ENCODE assay signal across 8 cellular contexts in genomic region chr16:21708533-21709115, GRCh38. TPM values are rescaled to one million over a fixed set of nuclear protein-coding genes. Genes with fewer than 3 reads are reported as not detected.
DNase-seq lines count a peak whose midpoint lies in the region; ATAC-seq and TF ChIP-seq lines count a peak whose summit lies in the region.

No MANE protein-coding gene starts in this region.

- H3K4me3 ChIP-seq in adrenal gland, result peak overlapping the region in 1 of 4 donors; percentile 13
- H3K4me3 ChIP-seq in gastrocnemius medialis, result no peak overlapping the region

- TF ChIP-seq CTCF in adrenal gland (IDR thresholded peaks at IDR 0.05) (peak; percentile 78 to 86 (median 83)), gastrocnemius medialis (IDR thresholded peaks at IDR 0.05 in 4 of 5, conservative IDR thresholded peaks at IDR 0.05 in 1 of 5) (peak; percentile 46 to 85 (median 71))

- peak; percentile 8 for DNase-seq in GM04503 (ENCODE audit: low read depth)
- peak; percentile 60 for DNase-seq in NCI-H1436 (lab: John Stamatoyannopoulos, UW)
- peak; percentile 56 to 80 (median 64) for DNase-seq in T-helper 17 cell
- peak; percentile 69 to 94 (median 85) for DNase-seq in adrenal gland
- DNase-seq in left ventricle myocardium superior, result peak; percentile 52
- peak; percentile 34 to 52 for DNase-seq in gastrocnemius medialis

- ATAC-seq in T-helper 17 cell (peak; percentile 79), left ventricle myocardium superior (peak; percentile 53), gastrocnemius medialis (peak; percentile 45 to 61), HG03342 (IDR thresholded peaks at IDR 0.05; ENCODE audit: unreplicated experiment) (no peak), GM21619 (IDR thresholded peaks at IDR 0.05; ENCODE audit: unreplicated experiment) (no peak)

- H3K36me3 ChIP-seq in adrenal gland (replicated peaks in 1 of 2) (no peaks in the 10 kb centered on the region), gastrocnemius medialis (no peaks in the 10 kb centered on the region)

- H3K27ac ChIP-seq in adrenal gland (no peak overlapping the region), gastrocnemius medialis (no peak overlapping the region)

- intact Hi-C loops in adrenal gland (cut with DNase I), result loop anchor here (5.0 kb wide), 3 partner anchors 51 to 126 kb away; partner anchors contain the start of gene IGSF6 (in 1 of the 2)
- intact Hi-C loops in left ventricle myocardium superior (cut with micrococcal nuclease), result no loop called here
- intact Hi-C loops in gastrocnemius medialis (cut with DNase I; ENCODE audit: low total_unique reads), result loop anchor here (2.0 kb wide), 1 partner anchor 52 kb away; no protein-coding TSS in a partner anchor

- peak overlapping the region; percentile 19 for H3K27ac Mint-ChIP-seq in T-helper 17 cell

- no peaks in the 10 kb centered on the region for H3K4me1 ChIP-seq in adrenal gland (replicated peaks in 1 of 2)
- peaks cover 0 to 7% of the 10 kb centered on the region in 2 donors for H3K4me1 ChIP-seq in gastrocnemius medialis

- H3K9me3 ChIP-seq in T-helper 17 cell (ENCODE audit: control insufficient read depth, low read length, poor library complexity, severe bottlenecking), result no peaks in the 10 kb centered on the region
- H3K9me3 ChIP-seq in adrenal gland (replicated peaks in 1 of 3), result no peaks in the 10 kb centered on the region
- no peaks in the 10 kb centered on the region for H3K9me3 ChIP-seq in gastrocnemius medialis

- H3K4me1 Mint-ChIP-seq in T-helper 17 cell, result peaks cover 3% of the 10 kb centered on the region

- no peak overlapping the region for H3K4me3 Mint-ChIP-seq in T-helper 17 cell

- H3K27me3 Mint-ChIP-seq in T-helper 17 cell, result peaks cover under 1% of the 10 kb centered on the region

- no peak for TF ChIP-seq POLR2A in adrenal gland (IDR thresholded peaks at IDR 0.05)
- TF ChIP-seq POLR2A in gastrocnemius medialis (IDR thresholded peaks at IDR 0.05), result no peak

- H3K36me3 Mint-ChIP-seq in T-helper 17 cell (ENCODE audit: low read depth), result no peaks in the 10 kb centered on the region

- 1 to 4% (median 3%) methylated on average over 10 of the region's 10 CpGs for WGBS in adrenal gland, 4 donors

- in situ Hi-C loops in gastrocnemius medialis (cut with MboI; ENCODE audit: low sequenced_read_pairs in 4 of 4), result loop anchor here in 3 of 4 donors (5.0 to 25.0 kb wide), 4 partner anchors 51 to 126 kb away; partner anchors contain the start of gene METTL9 (in 1 of the 3)

- no peaks in the 10 kb centered on the region for H3K27me3 ChIP-seq in adrenal gland
- no peaks in the 10 kb centered on the region for H3K27me3 ChIP-seq in gastrocnemius medialis

RNA-seq across cellular contexts. Expression of gene OTOA, which starts 44.9 kb away (rescaled TPM):
- total RNA-seq in T-helper 17 cell, result under 1 TPM; 0.10 to 0.16 TPM
- total RNA-seq in adrenal gland, result 1 to 10 TPM in 3 of 8 donors, under 1 TPM in 3, not detected in 2; 0.18 to 1.9 (median 0.75) TPM
- 1 to 10 TPM in 1 of 3 donors, under 1 TPM in 2; 0.16 to 2.6 (median 0.71) TPM for polyA plus RNA-seq in adrenal gland
- total RNA-seq in left ventricle myocardium superior, result not detected
- 1 to 10 TPM in 1 of 4 donors, not detected in 3; 1.6 TPM for total RNA-seq in gastrocnemius medialis

RNA-seq across cellular contexts. Expression of gene IGSF6, which starts 56.2 kb away (rescaled TPM):
- total RNA-seq in T-helper 17 cell (1 to 10 TPM in 1 of 2 donors, under 1 TPM in 1; 0.39 to 1.6 TPM), adrenal gland (10 to 100 TPM in 4 of 8 donors, 1 to 10 TPM in 4; 3.9 to 35.6 (median 11.2) TPM), left ventricle myocardium superior (2.4 TPM), gastrocnemius medialis (under 1 TPM; 0.10 to 0.60 (median 0.39) TPM)
- 10 to 100 TPM in 1 of 3 donors, 1 to 10 TPM in 2; 3.3 to 23.8 (median 3.6) TPM for polyA plus RNA-seq in adrenal gland

Comparison
In these comparisons a context has a peak if more than half of its experiments do, and no peak if none do; other contexts are left out.
1. DNase-seq: peak in every context shown above with its lines; median percentile 85 in adrenal gland; 64 in T-helper 17 cell; 60 in NCI-H1436; 52 in left ventricle myocardium superior; 43 in gastrocnemius medialis; 8 in GM04503.
2. ATAC-seq: peak in T-helper 17 cell (single experiment), left ventricle myocardium superior (single experiment) and gastrocnemius medialis (2 of 2); none in HG03342 (single experiment) and GM21619 (single experiment).